Comparison of ENCODE assay signal across 18 cellular contexts in genomic region chr12:126418357-126418756, GRCh38.
DNase-seq lines count a peak whose midpoint lies in the region; ATAC-seq and TF ChIP-seq lines count a peak whose summit lies in the region.
"Had no signal": no experiment of that assay in that cellular context is flagged by ENCODE, and none has a peak within 500 bp of the region (broad histone marks: within the 10 kb centered on the region; RNA-seq: fewer than 3 reads in every experiment).

No MANE protein-coding gene starts in this region.

- H3K18ac ChIP-seq in H9 (ENCODE audit: insufficient read length, low read depth, low read length): no peak overlapping the region

- no peaks in the 10 kb centered on the region for H3K27me3 Mint-ChIP-seq in H9 (ENCODE audit: low read depth)
- H3K27me3 Mint-ChIP-seq: CD4-positive, alpha-beta T cell; CD8-positive, alpha-beta memory T cell had no signal

- no peaks in the 10 kb centered on the region for H3K23me2 ChIP-seq in H9 (ENCODE audit: insufficient read length, low read depth, low read length, poor library complexity, severe bottlenecking)

- no peak overlapping the region for H2BK5ac ChIP-seq in H9 (ENCODE audit: insufficient read length, low read length)

- H2BK20ac ChIP-seq in H9 (ENCODE audit: low read depth, low read length, poor library complexity, severe bottlenecking): no peak overlapping the region

- H3K27ac ChIP-seq in SK-N-SH (ENCODE audit: low read depth in 2 of 2, low read length in 1 of 2) (no peak overlapping the region), SK-N-MC (peak overlapping the region; percentile 75), GM23248 (no peak overlapping the region), H9 (ENCODE audit: insufficient read length, low read depth, low read length) (no peak overlapping the region)
- H3K27ac ChIP-seq: 22Rv1; BLaER1 treated with 17β-estradiol and CSF1 and Interleukin-3, amounts not matched to agents 10 nM and 100 nM had no signal

- no peak for ATAC-seq in SK-N-SH treated with all-trans-retinoic acid at 6 μM for 48 hours
- no peak for ATAC-seq in HG02678 (IDR thresholded peaks at IDR 0.05; ENCODE audit: unreplicated experiment)

- H3K9me3 Mint-ChIP-seq in H9: peaks cover 0 to 3% of the 10 kb centered on the region in 2 experiments; a peak in 2 of 5 replicates

- H3K56ac ChIP-seq in H9 (ENCODE audit: insufficient read length, low read depth, low read length): no peak overlapping the region

- no peak overlapping the region for H3K27ac Mint-ChIP-seq in H9
- H3K27ac Mint-ChIP-seq: CD14-positive monocyte; CD4-positive, alpha-beta T cell; CD8-positive, alpha-beta memory T cell had no signal

- H4K8ac ChIP-seq in H9 (replicated peaks; ENCODE audit: insufficient read length, low read depth, low read length): no peak overlapping the region

- no peak overlapping the region for H4K91ac ChIP-seq in H9 (ENCODE audit: insufficient read length, low read depth, low read length)

- H3K14ac ChIP-seq in H9 (ENCODE audit: insufficient read depth, low read length): no peak overlapping the region

- H3K4me3 Mint-ChIP-seq in H9: no peak overlapping the region
- H3K4me3 Mint-ChIP-seq: CD14-positive monocyte; CD4-positive, alpha-beta T cell; CD8-positive, alpha-beta memory T cell had no signal

- H2AFZ ChIP-seq in SK-N-SH (ENCODE audit: low read depth) (no peak overlapping the region), GM23248 (no peak overlapping the region), H9 (ENCODE audit: low read length) (no peak overlapping the region)

- in situ Hi-C loops in GM23248 (cut with MboI): no loop called here

- DNase-seq in SK-N-SH (peak; percentile 20), SK-N-MC (ENCODE audit: low read depth, low spot score) (peak; percentile 94), foreskin melanocyte (peak; percentile 71), GM23248 (no peak), H9 (no peak)
- DNase-seq: BE2C; CD4-positive, alpha-beta T cell; CD8-positive, alpha-beta memory T cell; DMS 273 treated with DMSO at 0.1 percent for 48 hours; DMS79; GF-D8; GOT3; HCEC 1CT had no signal

- no peak overlapping the region for H2BK120ac ChIP-seq in H9 (ENCODE audit: low read depth, low read length, poor library complexity, severe bottlenecking)

- H3K4me1 Mint-ChIP-seq in H9: peaks cover 8 to 12% of the 10 kb centered on the region in 2 experiments
- H3K4me1 Mint-ChIP-seq: CD14-positive monocyte; CD8-positive, alpha-beta memory T cell had no signal

- H3K4me1 ChIP-seq in SK-N-SH (ENCODE audit: control insufficient read depth in 1 of 2, insufficient read depth in 2 of 2, low read depth in 1 of 2, low read length in 1 of 2): no peaks in the 10 kb centered on the region
- H3K4me1 ChIP-seq in GM23248 (ENCODE audit: insufficient read depth): no peaks in the 10 kb centered on the region
- no peaks in the 10 kb centered on the region for H3K4me1 ChIP-seq in H9 (ENCODE audit: insufficient read depth, low read length)
- H3K4me1 ChIP-seq: BE2C; BLaER1 treated with 17β-estradiol and CSF1 and Interleukin-3, amounts not matched to agents 10 nM and 100 nM had no signal

- no peaks in the 10 kb centered on the region for H3F3A ChIP-seq in SK-N-SH (replicated peaks; ENCODE audit: insufficient read depth)
- no peaks in the 10 kb centered on the region for H3F3A ChIP-seq in GM23248 (ENCODE audit: insufficient read depth)

- no peak overlapping the region for H2AK5ac ChIP-seq in H9 (ENCODE audit: insufficient read length, low read length)

- no peaks in the 10 kb centered on the region for H3K79me2 ChIP-seq in SK-N-SH (ENCODE audit: insufficient read depth)
- no peaks in the 10 kb centered on the region for H3K79me2 ChIP-seq in GM23248 (ENCODE audit: insufficient read depth)
- no peaks in the 10 kb centered on the region for H3K79me2 ChIP-seq in H9 (ENCODE audit: insufficient read depth, low read length)

- H3K4me3 ChIP-seq in SK-N-SH (ENCODE audit: low read depth in 2 of 2, low read length in 1 of 2) (no peak overlapping the region), SK-N-MC (peak overlapping the region; percentile 34), GM23248 (no peak overlapping the region)
- H3K4me3 ChIP-seq: BLaER1 treated with 17β-estradiol and CSF1 and Interleukin-3, amounts not matched to agents 10 nM and 100 nM had no signal

- CTCF ChIA-PET in SK-N-SH (lab: Yijun Ruan, JAX): interaction anchor here (2.2 kb wide), 1 partner anchor 199 kb away, joined by 8 read pairs; no protein-coding TSS in a partner anchor

- no peak overlapping the region for H2BK15ac ChIP-seq in H9 (ENCODE audit: low read depth, low read length)

- H3K36me3 ChIP-seq in SK-N-SH (replicated peaks in 1 of 2; ENCODE audit: control insufficient read depth in 1 of 2, insufficient read depth in 2 of 2, low read length in 1 of 2) (no peaks in the 10 kb centered on the region), SK-N-MC (ENCODE audit: insufficient read depth, low read length) (no peaks in the 10 kb centered on the region), GM23248 (ENCODE audit: low read depth) (no peaks in the 10 kb centered on the region)
- H3K36me3 ChIP-seq: BE2C; BLaER1 treated with 17β-estradiol and CSF1 and Interleukin-3, amounts not matched to agents 10 nM and 100 nM had no signal

- POLR2A ChIA-PET in SK-N-SH (lab: Yijun Ruan, JAX): no interaction called here

- no peaks in the 10 kb centered on the region for H4K20me1 ChIP-seq in SK-N-SH (ENCODE audit: insufficient read depth)
- no peaks in the 10 kb centered on the region for H4K20me1 ChIP-seq in GM23248 (ENCODE audit: insufficient read depth)
- no peaks in the 10 kb centered on the region for H4K20me1 ChIP-seq in H9 (ENCODE audit: control insufficient read depth, insufficient read depth, insufficient read length)
- H4K20me1 ChIP-seq: BLaER1 treated with 17β-estradiol and CSF1 and Interleukin-3, amounts not matched to agents 10 nM and 100 nM had no signal

- H3K27me3 ChIP-seq in SK-N-SH (ENCODE audit: insufficient read depth) (no peaks in the 10 kb centered on the region), GM23248 (replicated peaks; ENCODE audit: insufficient read depth) (no peaks in the 10 kb centered on the region), H9 (ENCODE audit: insufficient read depth, low read length) (no peaks in the 10 kb centered on the region)
- H3K27me3 ChIP-seq: BE2C; BLaER1 treated with 17β-estradiol and CSF1 and Interleukin-3, amounts not matched to agents 10 nM and 100 nM had no signal

- no peak overlapping the region for H2BK12ac ChIP-seq in H9 (ENCODE audit: insufficient read length, low read depth, low read length)

- TF ChIP-seq CTCF in SK-N-SH (IDR thresholded peaks at IDR 0.05) (no peak), H9 (conservative IDR thresholded peaks at IDR 0.05) (no peak)

- H3K36me3 Mint-ChIP-seq in H9 (ENCODE audit: insufficient read depth in 1 of 3, low read depth in 3 of 3): peaks cover 0 to 4% (median 0%) of the 10 kb centered on the region in 3 experiments; a peak in 2 of 7 replicates
- H3K36me3 Mint-ChIP-seq: CD14-positive monocyte; CD8-positive, alpha-beta memory T cell had no signal

- no peak overlapping the region for H4K5ac ChIP-seq in H9 (ENCODE audit: insufficient read length, low read depth, low read length)

- no peaks in the 10 kb centered on the region for H3K79me1 ChIP-seq in H9 (ENCODE audit: insufficient read depth, low read depth, low read length, poor library complexity, severe bottlenecking)

- no peak overlapping the region for H3K4me2 ChIP-seq in SK-N-SH
- H3K4me2 ChIP-seq in GM23248 (ENCODE audit: unreplicated experiment): no peak overlapping the region
- H3K4me2 ChIP-seq in H9 (ENCODE audit: insufficient read depth, insufficient read length, low read length): no peak overlapping the region
- H3K4me2 ChIP-seq: BLaER1 treated with 17β-estradiol and CSF1 and Interleukin-3, amounts not matched to agents 10 nM and 100 nM had no signal

- 27% methylated on average over 5 of the region's 5 CpGs for WGBS in SK-N-SH (ENCODE audit: low lambda C conversion rate)
- WGBS in GM23248 (ENCODE audit: low coverage in 1 of 2, low lambda C conversion rate in 2 of 2, missing lambda C conversion rate in 2 of 2), 2 experiments: 17% methylated on average over 5 of the region's 5 CpGs
- WGBS in H9 (ENCODE audit: extremely low coverage, insufficient read length, low lambda C conversion rate): no CpG with 5 or more reads among the region's 5 CpGs

- TF ChIP-seq RAD21 in SK-N-SH (IDR thresholded peaks at IDR 0.05; ENCODE audit: low read length): no peak

- H3K9me2 ChIP-seq in SK-N-SH: no peaks in the 10 kb centered on the region
- H3K9me2 ChIP-seq in GM23248 (ENCODE audit: insufficient read depth): no peaks in the 10 kb centered on the region

- H3K4ac ChIP-seq in H9 (ENCODE audit: low read depth, low read length): no peak overlapping the region

- no peak overlapping the region for H3K23ac ChIP-seq in H9 (ENCODE audit: insufficient read length, low read depth, low read length)

- no peak overlapping the region for H3T11ph ChIP-seq in H9 (ENCODE audit: low read length)

- no peak for TF ChIP-seq EP300 in SK-N-SH (IDR thresholded peaks at IDR 0.05; ENCODE audit: borderline replicate concordance in 1 of 2, low read depth in 1 of 2, low read length in 1 of 2)

- H3K9ac ChIP-seq in SK-N-SH (no peak overlapping the region), SK-N-MC (ENCODE audit: insufficient read length) (peak overlapping the region; percentile 1), GM23248 (no peak overlapping the region), H9 (ENCODE audit: extremely low read depth, insufficient read length, low read length) (no peak overlapping the region)
- H3K9ac ChIP-seq: BLaER1 treated with 17β-estradiol and CSF1 and Interleukin-3, amounts not matched to agents 10 nM and 100 nM had no signal

- H3K9me3 ChIP-seq in SK-N-SH (no peaks in the 10 kb centered on the region), SK-N-MC (ENCODE audit: low read depth, low read length) (no peaks in the 10 kb centered on the region; the same call in 1 of the 2 replicates), GM23248 (ENCODE audit: low read depth) (no peaks in the 10 kb centered on the region), H9 (ENCODE audit: control insufficient read depth, low read depth, low read length) (no peaks in the 10 kb centered on the region)
- H3K9me3 ChIP-seq: BE2C; BLaER1 treated with 17β-estradiol and CSF1 and Interleukin-3, amounts not matched to agents 10 nM and 100 nM had no signal

TF ChIP-seq in SK-N-SH, 30 proteins besides CTCF, POLR2A, EP300 and RAD21 (continues in another document):
- no peak for TF ChIP-seq MXI1 (IDR thresholded peaks at IDR 0.05; ENCODE audit: low read depth, low read length)
- TF ChIP-seq EZH2phosphoT487 (IDR thresholded peaks at IDR 0.05; ENCODE audit: borderline replicate concordance, low read depth): no peak

TF ChIP-seq in SK-N-SH treated with all-trans-retinoic acid at 6 μM for 48 hours, 23 proteins besides CTCF, POLR2A, EP300 and RAD21 (continues in another document):
- TF ChIP-seq RARB (CRISPR knock-in tag; IDR thresholded peaks at IDR 0.05) (no peak), PPARA (CRISPR knock-in tag; IDR thresholded peaks at IDR 0.05; ENCODE audit: borderline replicate concordance) (no peak), ZNF70 (CRISPR knock-in tag; IDR thresholded peaks at IDR 0.05) (no peak), GLIS3 (CRISPR knock-in tag; IDR thresholded peaks at IDR 0.05) (no peak), ZC3H10 (CRISPR knock-in tag; IDR thresholded peaks at IDR 0.05) (no peak), ZNF8 (CRISPR knock-in tag; IDR thresholded peaks at IDR 0.05) (no peak), ISL1 (CRISPR knock-in tag; IDR thresholded peaks at IDR 0.05) (no peak)

Comparison
In these comparisons a context has a peak if more than half of its experiments do, and no peak if none do; other contexts are left out.
1. DNase-seq: peak in SK-N-SH (single experiment), SK-N-MC (single experiment) and foreskin melanocyte (single experiment); none in GM23248 (single experiment) and H9 (single experiment).